In genomic region chr22:27919222-27919942, GRCh38 we compare ENCODE assay signal across 8 cellular contexts. TPM values are rescaled to one million over a fixed set of nuclear protein-coding genes. Genes with fewer than 3 reads are reported as not detected.
DNase-seq lines count a peak whose midpoint lies in the region; ATAC-seq and TF ChIP-seq lines count a peak whose summit lies in the region.

Gene PITPNB (minus strand): TSS chr22:27919256. CDS start chr22:27919191, 65 bp downstream.

- WGBS in suprapubic skin: under 1% methylated on average over 51 of the region's 68 CpGs

- POLR2A ChIA-PET in GM10248 (lab: Yijun Ruan, JAX): interaction anchor here (0.5 kb wide), 1 partner anchor 1244 kb away, joined by 3 read pairs; no protein-coding TSS in a partner anchor

- peaks cover 17 to 40% of the 10 kb centered on the region in 2 donors for H3K36me3 Mint-ChIP-seq in activated naive CD4-positive, alpha-beta T cell treated with anti-CD3 and anti-CD28 coated beads, Interleukin-2, amount 50 U/mL, for 72 hours

- TF ChIP-seq POLR2A in suprapubic skin (IDR thresholded peaks at IDR 0.05): peak in 1 of 2 donors; percentile 62

- CTCF ChIA-PET in GM10248 (lab: Yijun Ruan, JAX): interaction anchor here (0.8 to 1.8 kb wide), 8 partner anchors 9 to 132 kb away, joined by 3 to 6 read pairs (median 4); no protein-coding TSS in a partner anchor

- peaks cover 2% of the 10 kb centered on the region for H3K36me3 ChIP-seq in suprapubic skin

- H3K4me1 ChIP-seq in suprapubic skin: peaks cover 47% of the 10 kb centered on the region

- H3K9me3 ChIP-seq in suprapubic skin: no peaks in the 10 kb centered on the region

- peak within 1 kb of the TSS; percentile 76 for H3K4me3 ChIP-seq in suprapubic skin

- peak; percentile 79 for ATAC-seq in HG02623 (IDR thresholded peaks at IDR 0.05; ENCODE audit: unreplicated experiment)
- ATAC-seq in activated naive CD4-positive, alpha-beta T cell treated with anti-CD3 and anti-CD28 coated beads, Interleukin-2, amount 50 U/mL, for 72 hours: peak; percentile 86 to 90

- H3K9me3 Mint-ChIP-seq in activated naive CD4-positive, alpha-beta T cell treated with anti-CD3 and anti-CD28 coated beads, Interleukin-2, amount 50 U/mL, for 72 hours: no peaks in the 10 kb centered on the region

- TF ChIP-seq CTCF in GM10248 (IDR thresholded peaks at IDR 0.05; ENCODE audit: control extremely low read depth, extremely low read depth, low read depth, missing control alignments): no peak
- TF ChIP-seq CTCF in suprapubic skin (IDR thresholded peaks at IDR 0.05): no peak

- H3K27me3 ChIP-seq in suprapubic skin: no peaks in the 10 kb centered on the region

- no peak for TF ChIP-seq EP300 in suprapubic skin (IDR thresholded peaks at IDR 0.05)

- peak within 1 kb of the TSS; percentile 99 for H3K27ac Mint-ChIP-seq in activated naive CD4-positive, alpha-beta T cell treated with anti-CD3 and anti-CD28 coated beads, Interleukin-2, amount 50 U/mL, for 72 hours

- peak within 1 kb of the TSS; percentile 98 for H3K27ac ChIP-seq in suprapubic skin

- peak; percentile 100 for DNase-seq in GM10248 (ENCODE audit: extremely low spot score)
- peak; percentile 95 for DNase-seq in NCI-H1105 (lab: John Stamatoyannopoulos, UW)
- peak; percentile 91 for DNase-seq in SKM-1 (lab: John Stamatoyannopoulos, UW; ENCODE audit: unreplicated experiment)
- DNase-seq in activated naive CD4-positive, alpha-beta T cell treated with anti-CD3 and anti-CD28 coated beads, Interleukin-2, amount 50 U/mL, for 72 hours (ENCODE audit: low spot score in 2 of 2): peak; percentile 98 to 99
- DNase-seq in glomerular endothelial cell (ENCODE audit: extremely low read depth, low read depth, low spot score): no peak
- DNase-seq in occipital lobe (lab: John Stamatoyannopoulos, UW): peak; percentile 91
- peak; percentile 97 to 98 for DNase-seq in suprapubic skin (ENCODE audit: low spot score in 2 of 2)

RNA-seq across cellular contexts. Expression of gene PITPNB, which starts in this region (rescaled TPM):
- 100 to 1,000 TPM in 1 of 2 donors, 10 to 100 TPM in 1; 83.4 to 105 TPM for total RNA-seq in activated naive CD4-positive, alpha-beta T cell treated with anti-CD3 and anti-CD28 coated beads, Interleukin-2, amount 50 U/mL, for 72 hours
- total RNA-seq in glomerular endothelial cell (40.9 and 56.8 TPM in 2 replicates), occipital lobe (32.3 TPM), suprapubic skin (10 to 100 TPM; 34.7 to 47.6 (median 40.4) TPM)
